8 cellular contexts compared by ENCODE assay signal in the genomic region with DNA sequence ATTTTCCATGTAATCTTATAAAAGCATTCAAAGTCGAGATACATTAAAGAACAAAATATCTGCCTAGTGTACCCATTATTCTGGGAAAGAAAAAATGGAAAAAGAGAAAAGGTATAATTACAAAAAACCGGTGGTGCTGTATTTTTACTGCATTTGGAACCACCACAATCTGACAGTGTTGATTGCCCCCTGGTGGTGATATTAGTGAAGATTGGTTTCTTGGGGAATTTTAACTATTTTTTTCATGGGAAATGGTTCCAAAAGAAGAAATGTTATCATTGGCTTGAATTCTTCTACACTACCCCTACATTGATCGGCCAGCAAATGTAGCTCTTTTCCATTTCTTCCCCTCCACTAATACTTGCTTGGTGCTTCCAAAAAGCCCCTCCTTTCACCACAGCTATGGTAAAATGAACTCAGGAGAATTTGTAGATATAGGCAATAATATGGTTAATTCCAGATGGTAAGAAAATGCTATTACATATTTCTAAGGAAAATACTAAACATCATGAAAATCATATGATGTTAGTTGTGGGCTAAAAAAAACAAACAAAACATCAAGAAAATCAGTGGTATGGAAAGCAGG. TPM values are rescaled to one million over a fixed set of nuclear protein-coding genes. Genes with fewer than 3 reads are reported as not detected.
DNase-seq lines count a peak whose midpoint lies in the region; ATAC-seq, FAIRE-seq and TF ChIP-seq lines count a peak whose summit lies in the region.

No MANE protein-coding gene starts in this region.

- H3K36me3 Mint-ChIP-seq in chondrocyte (ENCODE audit: low read depth), result peaks cover 3% of the 10 kb centered on the region

- ATAC-seq in GM18867 (IDR thresholded peaks at IDR 0.05; ENCODE audit: unreplicated experiment) (no peak), HG02852 (IDR thresholded peaks at IDR 0.05; ENCODE audit: unreplicated experiment) (no peak)

- DNase-seq in Ammon's horn (ENCODE audit: low spot score) (peak; percentile 45), GM12865 (ENCODE audit: low read depth) (peak; percentile 44), NCI-H345 (lab: John Stamatoyannopoulos, UW) (peak; percentile 35), chondrocyte (ENCODE audit: low spot score) (no peak), midbrain (lab: John Stamatoyannopoulos, UW) (peak; percentile 74), H54 (ENCODE audit: insufficient read length, low spot score) (no peak)

- H3K4me3 ChIP-seq in GM12865 (ENCODE audit: low read depth, low read length), result no peak overlapping the region

- no peak for FAIRE-seq in H54 (lab: Jason Lieb, UNC)

- TF ChIP-seq CTCF in GM12865 (IDR thresholded peaks at IDR 0.05; ENCODE audit: insufficient read depth, low read depth, low read length, missing control alignments) (peak; percentile 60), chondrocyte (IDR thresholded peaks at IDR 0.05) (peak; percentile 92)

- peaks cover 13% of the 10 kb centered on the region for H3K4me1 Mint-ChIP-seq in chondrocyte (ENCODE audit: low read depth)

- no peak overlapping the region for H3K4me3 Mint-ChIP-seq in chondrocyte (ENCODE audit: unreplicated experiment)

- H3K9me3 Mint-ChIP-seq in chondrocyte (ENCODE audit: low read depth), result no peaks in the 10 kb centered on the region

- TF ChIP-seq POLR2A in H54 (IDR thresholded peaks at IDR 0.05; ENCODE audit: low read depth, low read length), result no peak

- H3K27me3 Mint-ChIP-seq in chondrocyte (ENCODE audit: low read depth), result peaks cover 13% of the 10 kb centered on the region

- H3K27ac Mint-ChIP-seq in chondrocyte (ENCODE audit: unreplicated experiment), result no peak overlapping the region

RNA-seq across cellular contexts. Expression of a gene that starts 50.0 kb away (rescaled TPM):
- total RNA-seq in chondrocyte, result 13.2 to 18.6 TPM (median 14.5 TPM) in 3 replicates

Comparison
In these comparisons a context has a peak if more than half of its experiments do, and no peak if none do; other contexts are left out.
1. DNase-seq: peak in Ammon's horn (single experiment), GM12865 (single experiment), NCI-H345 (single experiment) and midbrain (single experiment); none in chondrocyte (single experiment) and H54 (single experiment).